ENCODE assay signal across 21 cellular contexts in the genomic region with DNA sequence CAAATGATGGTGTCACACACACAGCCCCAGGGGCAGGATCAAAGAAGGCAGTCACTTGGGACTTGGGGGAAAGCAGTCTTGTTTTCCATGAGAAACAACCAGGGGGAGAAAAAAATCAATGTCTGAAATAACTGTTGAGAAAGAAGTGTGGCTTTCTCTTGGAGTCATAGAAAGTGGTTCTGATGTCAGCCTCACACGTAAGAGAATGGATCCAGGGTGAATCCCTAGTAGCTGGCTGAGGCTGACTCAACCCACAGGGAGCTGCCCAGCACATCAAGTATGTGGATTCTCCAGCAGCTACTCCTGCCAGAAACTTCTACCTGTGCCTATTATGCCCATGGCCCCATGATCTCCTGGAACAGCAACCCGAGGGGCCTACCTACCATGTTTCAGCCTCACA. TPM values are rescaled to one million over a fixed set of nuclear protein-coding genes. Genes with fewer than 3 reads are reported as not detected.
DNase-seq lines count a peak whose midpoint lies in the region; ATAC-seq and TF ChIP-seq lines count a peak whose summit lies in the region.
"Had no signal": no experiment of that assay in that cellular context is flagged by ENCODE, and none has a peak within 500 bp of the region (broad histone marks: within the 10 kb centered on the region; RNA-seq: fewer than 3 reads in every experiment).

No MANE protein-coding gene starts in this region.

- H3K9me3 ChIP-seq in IMR-90 (ENCODE audit: control insufficient read depth, insufficient read depth, low read length) (no peaks in the 10 kb centered on the region; the same call in 1 of the 2 replicates), mesenchymal stem cell (ENCODE audit: control insufficient read depth, low read length) (no peaks in the 10 kb centered on the region)
- H3K9me3 ChIP-seq: A549 had no signal

- no peak overlapping the region for H3K4me3 ChIP-seq in IMR-90 (ENCODE audit: insufficient read depth, low read depth, low read length)
- no peak overlapping the region for H3K4me3 ChIP-seq in mesenchymal stem cell (ENCODE audit: insufficient read depth in 1 of 2, low read depth in 1 of 2, low read length in 2 of 2)
- H3K4me3 ChIP-seq: A549, GM12878 had no signal

- in situ Hi-C loops in IMR-90 (cut with MboI; ENCODE audit: low sequenced_read_pairs), result loop anchor here (10.0 kb wide), 1 partner anchor 668 kb away; no protein-coding TSS in a partner anchor

- TF ChIP-seq POLR2A in IMR-90 (IDR thresholded peaks at IDR 0.05; ENCODE audit: low read depth, low read length), result no peak

- no peak overlapping the region for H2AK5ac ChIP-seq in IMR-90 (ENCODE audit: low read depth, low read length)
- H2AK5ac ChIP-seq in mesenchymal stem cell (ENCODE audit: low read length, severe bottlenecking), result no peak overlapping the region

- TF ChIP-seq RAD21 in IMR-90 (IDR thresholded peaks at IDR 0.05; ENCODE audit: low read length), result no peak

- no TSS peak for BruUV-seq in IMR-90 (replicated peaks; lab: Mats Ljungman, UMichigan)

- H2BK5ac ChIP-seq in IMR-90 (ENCODE audit: low read depth, low read length, poor library complexity, severe bottlenecking) (no peak overlapping the region), mesenchymal stem cell (ENCODE audit: low read depth, low read length, poor library complexity, severe bottlenecking) (no peak overlapping the region)

- no peak overlapping the region for H2AFZ ChIP-seq in IMR-90 (replicated peaks; ENCODE audit: low read length, poor library complexity)
- no peak overlapping the region for H2AFZ ChIP-seq in mesenchymal stem cell (ENCODE audit: low read depth, low read length)

- H3K4me2 ChIP-seq in IMR-90 (ENCODE audit: low read depth, low read length), result no peak overlapping the region
- no peak overlapping the region for H3K4me2 ChIP-seq in mesenchymal stem cell (ENCODE audit: low read length, poor library complexity, severe bottlenecking)
- H3K4me2 ChIP-seq: A549 had no signal

- H3K36me3 ChIP-seq in IMR-90 (ENCODE audit: control insufficient read depth, insufficient read depth, low read length) (no peaks in the 10 kb centered on the region), mesenchymal stem cell (ENCODE audit: control insufficient read depth in 1 of 2, insufficient read depth in 2 of 2, low read depth in 1 of 2, low read length in 2 of 2) (no peaks in the 10 kb centered on the region)

- no peak overlapping the region for H3K4ac ChIP-seq in IMR-90 (ENCODE audit: low read depth, low read length)
- H3K4ac ChIP-seq in mesenchymal stem cell (ENCODE audit: low read depth in 1 of 2, low read length in 2 of 2), result no peak overlapping the region

- dilution Hi-C loops in IMR-90 (cut with HindIII; ENCODE audit: low sequenced_read_pairs, unreplicated experiment), result no loop called here

- H3K23ac ChIP-seq in IMR-90 (ENCODE audit: low read depth, low read length) (no peak overlapping the region), mesenchymal stem cell (ENCODE audit: low read length in 2 of 2) (no peak overlapping the region)

- intact Hi-C loops in IMR-90 (cut with micrococcal nuclease), result loop anchor here (10.0 kb wide), 1 partner anchor 668 kb away; no protein-coding TSS in a partner anchor

- H4K91ac ChIP-seq in IMR-90 (ENCODE audit: insufficient read depth, low read depth, low read length), result no peak overlapping the region
- no peak overlapping the region for H4K91ac ChIP-seq in mesenchymal stem cell (ENCODE audit: low read length)

- no peaks in the 10 kb centered on the region for H3K79me1 ChIP-seq in IMR-90 (ENCODE audit: low read depth in 1 of 2, low read length in 2 of 2)
- H3K79me1 ChIP-seq in mesenchymal stem cell (replicated peaks; ENCODE audit: low read length, poor library complexity, severe bottlenecking), result no peaks in the 10 kb centered on the region

- no peaks in the 10 kb centered on the region for H3K9me1 ChIP-seq in IMR-90 (ENCODE audit: insufficient read depth, low read length)

- H4K8ac ChIP-seq in IMR-90 (ENCODE audit: low read depth in 2 of 2, low read length in 2 of 2) (no peak overlapping the region), mesenchymal stem cell (ENCODE audit: low read length) (no peak overlapping the region)

- H2BK12ac ChIP-seq in mesenchymal stem cell (ENCODE audit: low read length in 2 of 2), result no peak overlapping the region

- no peaks in the 10 kb centered on the region for H4K20me1 ChIP-seq in IMR-90 (ENCODE audit: insufficient read depth, low read length)

- 71% methylated on average over 1 of the region's 2 CpGs; no CpG with 5 or more reads in 1 of the 2 experiments for WGBS in IMR-90 (ENCODE audit: extremely low coverage in 2 of 2, insufficient read length in 1 of 2), 2 experiments
- 74% methylated on average over 2 of the region's 2 CpGs for WGBS in mesenchymal stem cell

- DNase-seq in AG08395 (ENCODE audit: low spot score) (peak; percentile 29), IMR-90 (peak; percentile 12), mesenchymal stem cell (no peak), hippocampal formation (lab: John Stamatoyannopoulos, UW) (no peak), nucleus accumbens (lab: John Stamatoyannopoulos, UW) (no peak), globus pallidus (ENCODE audit: low spot score) (no peak), amniotic stem cell (lab: John Stamatoyannopoulos, UW) (no peak)
- DNase-seq: AML-193; Calu3; CD4-positive, alpha-beta T cell; Kasumi-1; NCI-H146; NCI-H2081 treated with DMSO at 0.1 percent for 48 hours; NCI-H226; NCI-H526 had no signal

- no peak for TF ChIP-seq CTCF in IMR-90 (conservative IDR thresholded peaks at IDR 0.05; ENCODE audit: low read depth, low read length)

- CTCF ChIA-PET in IMR-90 (lab: Yijun Ruan, JAX), result interaction anchor here (0.6 kb wide), 1 partner anchor 14 kb away, joined by 3 read pairs; no protein-coding TSS in a partner anchor

- H3K4me1 ChIP-seq in IMR-90 (ENCODE audit: control insufficient read depth, insufficient read depth, low read length) (no peaks in the 10 kb centered on the region), mesenchymal stem cell (ENCODE audit: control insufficient read depth, insufficient read depth, low read depth, low read length) (peaks cover 2% of the 10 kb centered on the region)

- H4K5ac ChIP-seq in IMR-90 (ENCODE audit: low read depth, low read length), result no peak overlapping the region

- no peak overlapping the region for H3K9ac ChIP-seq in IMR-90 (ENCODE audit: low read depth, low read length)
- peak overlapping the region; percentile 46 for H3K9ac ChIP-seq in mesenchymal stem cell (ENCODE audit: low read length)

- no peak overlapping the region for H2BK20ac ChIP-seq in IMR-90 (ENCODE audit: low read depth, low read length)

- no peak overlapping the region for H3K56ac ChIP-seq in IMR-90 (ENCODE audit: extremely low read depth, insufficient read depth, low read length)

- H3K27me3 ChIP-seq in IMR-90 (ENCODE audit: control insufficient read depth, insufficient read depth, low read length) (peaks cover 60% of the 10 kb centered on the region), mesenchymal stem cell (ENCODE audit: control insufficient read depth in 1 of 2, insufficient read depth in 1 of 2, low read length in 2 of 2) (peaks cover 13 to 64% of the 10 kb centered on the region in 2 experiments)

- no peak for ATAC-seq in IMR-90 (ENCODE audit: low read depth)
- peak; percentile 32 for ATAC-seq in esophagus mucosa
- ATAC-seq: A549, GM12878, HCT116 had no signal

- H3K18ac ChIP-seq in IMR-90 (ENCODE audit: low read depth, low read length), result no peak overlapping the region
- H3K18ac ChIP-seq in mesenchymal stem cell (ENCODE audit: low read depth in 1 of 2, low read length in 2 of 2), result no peak overlapping the region

- H3K27ac ChIP-seq in IMR-90 (ENCODE audit: insufficient read depth, low read length) (no peak overlapping the region), mesenchymal stem cell (ENCODE audit: low read length, poor library complexity, severe bottlenecking) (no peak overlapping the region)
- H3K27ac ChIP-seq: A549 had no signal

- H2BK120ac ChIP-seq in IMR-90 (ENCODE audit: low read depth, low read length) (no peak overlapping the region), mesenchymal stem cell (ENCODE audit: low read depth, low read length) (no peak overlapping the region)

- H2AK9ac ChIP-seq in IMR-90 (replicated peaks; ENCODE audit: low read depth, low read length, poor library complexity), result no peak overlapping the region

- H3K14ac ChIP-seq in IMR-90 (replicated peaks; ENCODE audit: low read depth, low read length), result no peak overlapping the region
- H3K14ac ChIP-seq in mesenchymal stem cell (ENCODE audit: low read length in 2 of 2), result no peak overlapping the region

- POLR2A ChIA-PET in IMR-90 (lab: Charles Lee; ENCODE audit: unreplicated experiment), result no interaction called here

- H2BK15ac ChIP-seq in IMR-90 (ENCODE audit: low read depth, low read length) (no peak overlapping the region), mesenchymal stem cell (ENCODE audit: low read depth, poor library complexity, severe bottlenecking) (no peak overlapping the region)

TF ChIP-seq in IMR-90, 13 proteins besides CTCF, POLR2A, EP300 and RAD21 (continues in another document):
- TF ChIP-seq, protein P1, sequence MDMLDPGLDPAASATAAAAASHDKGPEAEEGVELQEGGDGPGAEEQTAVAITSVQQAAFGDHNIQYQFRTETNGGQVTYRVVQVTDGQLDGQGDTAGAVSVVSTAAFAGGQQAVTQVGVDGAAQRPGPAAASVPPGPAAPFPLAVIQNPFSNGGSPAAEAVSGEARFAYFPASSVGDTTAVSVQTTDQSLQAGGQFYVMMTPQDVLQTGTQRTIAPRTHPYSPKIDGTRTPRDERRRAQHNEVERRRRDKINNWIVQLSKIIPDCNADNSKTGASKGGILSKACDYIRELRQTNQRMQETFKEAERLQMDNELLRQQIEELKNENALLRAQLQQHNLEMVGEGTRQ (IDR thresholded peaks at IDR 0.05; ENCODE audit: low read depth, low read length), result no peak
- TF ChIP-seq MAFK (IDR thresholded peaks at IDR 0.05; ENCODE audit: low read depth, low read length) (no peak), MAZ (IDR thresholded peaks at IDR 0.05; ENCODE audit: borderline replicate concordance, low read depth, low read length) (no peak), RCOR1 (IDR thresholded peaks at IDR 0.05; ENCODE audit: insufficient replicate concordance, low read length) (no peak), RFX5 (IDR thresholded peaks at IDR 0.05; ENCODE audit: low read depth, low read length) (no peak), CEBPB (IDR thresholded peaks at IDR 0.05; ENCODE audit: low read depth, low read length) (no peak), SMC3 (IDR thresholded peaks at IDR 0.05; ENCODE audit: low read depth, low read length) (no peak)

RNA-seq across cellular contexts. Expression of a gene that starts 33.6 kb away (rescaled TPM):
- not detected in 2 replicates for total RNA-seq in IMR-90 (2012; rRNA removed)
- not detected in 2 replicates for polyA plus RNA-seq in IMR-90 (2012; rRNA removed)
- not detected in 2 replicates for polyA plus RNA-seq in IMR-90 (2012; cell fraction: cytosol; rRNA removed)
- polyA plus RNA-seq in IMR-90 (2012; cell fraction: nucleus; rRNA removed; ENCODE audit: low replicate concordance), result not detected in 2 replicates
- total RNA-seq in esophagus mucosa, result 28.8 TPM
- polyA plus RNA-seq in mesenchymal stem cell (2013, experiment 1 of 2), result 0.11 TPM
- polyA plus RNA-seq in mesenchymal stem cell (2013, experiment 2 of 2), result 0.11 TPM
- total RNA-seq: Calu3; CD4-positive, alpha-beta T cell; G401; OCI-LY7 had no signal

Comparison
In these comparisons a context has a peak if more than half of its experiments do, and no peak if none do; other contexts are left out.
1. DNase-seq: peak in AG08395 (single experiment) and IMR-90 (single experiment); none in mesenchymal stem cell (single experiment), hippocampal formation (0 of 2), nucleus accumbens (0 of 56), globus pallidus (single experiment) and amniotic stem cell (single experiment).
2. RNA of a gene that starts 33.6 kb away (total RNA-seq): 28.8 TPM in esophagus mucosa (single experiment); not detected in IMR-90; every median in the first group is over 10 times any median in the second.